ENCODE assay signal across 19 cellular contexts in the genomic region with DNA sequence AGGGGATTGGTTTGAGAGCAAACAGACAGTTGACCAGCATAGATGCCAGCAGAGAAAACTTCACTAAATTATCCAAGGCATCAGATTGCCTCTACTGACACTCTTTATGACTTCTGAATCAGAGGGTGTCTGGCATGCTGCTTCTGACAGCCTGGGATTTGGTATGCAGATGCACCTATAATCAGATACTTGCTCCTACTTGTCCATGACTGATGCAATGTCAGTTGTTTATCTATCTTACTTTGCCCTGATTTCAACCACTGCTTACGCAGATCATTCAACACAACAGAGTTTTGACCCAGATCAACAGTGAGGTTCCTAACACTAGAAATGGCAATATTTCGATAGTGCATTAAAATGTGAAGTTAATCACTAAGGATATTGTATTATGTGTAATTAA.
"Had no signal": no experiment of that assay in that cellular context is flagged by ENCODE, and none has a peak within 500 bp of the region (broad histone marks: within the 10 kb centered on the region; RNA-seq: fewer than 3 reads in every experiment).

No MANE protein-coding gene starts in this region.

- H3K4me1 ChIP-seq: left lung, prostate gland, transverse colon had no signal

- H3K27ac Mint-ChIP-seq: activated CD4-positive, alpha-beta memory T cell treated with anti-CD3 and anti-CD28 coated beads for 36 hours; activated naive CD4-positive, alpha-beta T cell treated with anti-CD3 and anti-CD28 coated beads for 36 hours; activated naive CD8-positive, alpha-beta T cell treated with anti-CD3 and anti-CD28 coated beads, Interleukin-2, amount 10 ng/mL, durations not matched to agents 7 days and 5 days; endodermal cell; mesothelial cell of epicardium; natural killer cell; T-helper 1 cell treated with Interleukin-12 subunit alpha and Interleukin-12 subunit beta and Interleukin-4 antibody, amounts not matched to agents 30 μg/mL and 1 μg/mL, for 36 hours had no signal

- DNase-seq: activated CD4-positive, alpha-beta memory T cell treated with anti-CD3 and anti-CD28 coated beads for 36 hours; activated CD4-positive, alpha-beta T cell treated with anti-CD3 and anti-CD28 coated beads for 48 hours; activated CD4-positive, CD25-positive, alpha-beta regulatory T cell; activated effector memory CD4-positive, alpha-beta T cell treated with Interleukin-2 at 50 U/mL for 16 hours; activated naive CD4-positive, alpha-beta T cell treated with anti-CD3 and anti-CD28 coated beads for 36 hours; activated naive CD8-positive, alpha-beta T cell treated with anti-CD3 and anti-CD28 coated beads, Interleukin-2, amount 10 ng/mL, durations not matched to agents 7 days and 5 days; activated T-cell treated with anti-CD3 and anti-CD28 coated beads, Interleukin-2, amount 50 U/mL, for 48 hours; amniotic stem cell; cortex of kidney; endodermal cell; foreskin fibroblast; left lung; natural killer cell; stimulated activated CD4-positive, alpha-beta T cell treated with anti-CD3 and anti-CD28 coated beads, Interleukin-1b, Interleukin-23, amount 100 ng/mL, for 48 hours; stimulated activated naive CD8-positive, alpha-beta T cell treated with anti-CD3 and anti-CD28 coated beads, Interleukin-15, amount 100 ng/mL, for 72 hours; transverse colon had no signal

- H3K27ac ChIP-seq: left lung, prostate gland, transverse colon had no signal

- H3K4me1 Mint-ChIP-seq: activated naive CD8-positive, alpha-beta T cell treated with anti-CD3 and anti-CD28 coated beads, Interleukin-2, amount 10 ng/mL, durations not matched to agents 7 days and 5 days; endodermal cell; stimulated activated naive CD8-positive, alpha-beta T cell treated with anti-CD3 and anti-CD28 coated beads, Interleukin-15, amount 100 ng/mL, for 72 hours had no signal

- H3K9me3 ChIP-seq: left lung, prostate gland, transverse colon had no signal

- H3K4me3 ChIP-seq: left lung, prostate gland, transverse colon had no signal

- H3K9me3 Mint-ChIP-seq: activated CD4-positive, alpha-beta memory T cell treated with anti-CD3 and anti-CD28 coated beads for 36 hours; activated naive CD4-positive, alpha-beta T cell treated with anti-CD3 and anti-CD28 coated beads for 36 hours; activated naive CD8-positive, alpha-beta T cell treated with anti-CD3 and anti-CD28 coated beads, Interleukin-2, amount 10 ng/mL, durations not matched to agents 7 days and 5 days; endodermal cell; mesothelial cell of epicardium; stimulated activated naive CD8-positive, alpha-beta T cell treated with anti-CD3 and anti-CD28 coated beads, Interleukin-15, amount 100 ng/mL, for 72 hours; T-helper 1 cell treated with Interleukin-12 subunit alpha and Interleukin-12 subunit beta and Interleukin-4 antibody, amounts not matched to agents 30 μg/mL and 1 μg/mL, for 36 hours had no signal

- H3K36me3 Mint-ChIP-seq: activated CD4-positive, alpha-beta memory T cell treated with anti-CD3 and anti-CD28 coated beads for 36 hours; activated naive CD8-positive, alpha-beta T cell treated with anti-CD3 and anti-CD28 coated beads, Interleukin-2, amount 10 ng/mL, durations not matched to agents 7 days and 5 days; natural killer cell had no signal

- H3K36me3 ChIP-seq: prostate gland, transverse colon had no signal

- H3K27me3 ChIP-seq: left lung, transverse colon had no signal

- H3K27me3 Mint-ChIP-seq: activated CD4-positive, alpha-beta memory T cell treated with anti-CD3 and anti-CD28 coated beads for 36 hours; activated naive CD8-positive, alpha-beta T cell treated with anti-CD3 and anti-CD28 coated beads, Interleukin-2, amount 10 ng/mL, durations not matched to agents 7 days and 5 days; stimulated activated naive CD8-positive, alpha-beta T cell treated with anti-CD3 and anti-CD28 coated beads, Interleukin-15, amount 100 ng/mL, for 72 hours had no signal

- ATAC-seq: left lung; natural killer cell; stimulated activated naive CD8-positive, alpha-beta T cell treated with anti-CD3 and anti-CD28 coated beads, Interleukin-15, amount 100 ng/mL, for 72 hours had no signal

- H3K4me3 Mint-ChIP-seq: activated CD4-positive, alpha-beta memory T cell treated with anti-CD3 and anti-CD28 coated beads for 36 hours; activated naive CD4-positive, alpha-beta T cell treated with anti-CD3 and anti-CD28 coated beads for 36 hours; activated naive CD8-positive, alpha-beta T cell treated with anti-CD3 and anti-CD28 coated beads, Interleukin-2, amount 10 ng/mL, durations not matched to agents 7 days and 5 days; endodermal cell; mesothelial cell of epicardium; natural killer cell; stimulated activated naive CD8-positive, alpha-beta T cell treated with anti-CD3 and anti-CD28 coated beads, Interleukin-15, amount 100 ng/mL, for 72 hours; T-helper 1 cell treated with Interleukin-12 subunit alpha and Interleukin-12 subunit beta and Interleukin-4 antibody, amounts not matched to agents 30 μg/mL and 1 μg/mL, for 36 hours had no signal
